15 cellular contexts compared by ENCODE assay signal in the genomic region with DNA sequence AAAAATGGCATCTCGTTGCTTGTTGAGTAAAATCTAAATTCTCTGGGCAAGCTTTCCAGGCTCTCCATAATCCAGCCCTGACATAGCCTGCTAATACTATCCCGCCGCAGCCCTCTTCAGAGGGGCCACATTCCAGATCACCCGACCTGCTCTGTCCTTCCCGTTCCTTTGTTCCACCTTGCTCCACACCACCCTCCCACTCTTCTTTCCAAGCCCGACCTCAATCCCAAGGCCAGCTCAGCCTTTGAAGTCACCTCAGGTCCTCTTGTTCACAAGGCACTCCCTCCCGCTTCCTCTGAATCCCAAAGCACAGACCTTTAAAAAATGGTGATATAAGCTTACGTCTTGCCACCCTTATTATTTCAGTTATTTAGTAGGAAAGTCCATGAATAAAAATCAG.
DNase-seq lines count a peak whose midpoint lies in the region; ATAC-seq, FAIRE-seq and TF ChIP-seq lines count a peak whose summit lies in the region.
"Had no signal": no experiment of that assay in that cellular context is flagged by ENCODE, and none has a peak within 500 bp of the region (broad histone marks: within the 10 kb centered on the region; RNA-seq: fewer than 3 reads in every experiment).

No MANE protein-coding gene starts in this region.

- in situ Hi-C loops in gastrocnemius medialis (cut with MboI; ENCODE audit: low sequenced_read_pairs in 4 of 4) = loop anchor here in 2 of 4 donors (5.0 kb wide), 2 partner anchors 49 to 64 kb away; no protein-coding TSS in a partner anchor

- no peaks in the 10 kb centered on the region for H3K9me1 ChIP-seq in keratinocyte (ENCODE audit: control insufficient read depth, extremely low read depth, insufficient read depth, low read length)

- no peak for FAIRE-seq in keratinocyte (lab: Jason Lieb, UNC)

- no peaks in the 10 kb centered on the region for H4K20me1 ChIP-seq in keratinocyte (ENCODE audit: control insufficient read depth, extremely low read depth, insufficient read depth, low read length)

- no peak overlapping the region for H3K4me3 Mint-ChIP-seq in WTC11
- H3K4me3 Mint-ChIP-seq in T-helper 2 cell treated with Interferon-gamma antibody and Interleukin-4, amounts not matched to agents 5 μg/mL and 100 μg/mL, for 36 hours = no peak overlapping the region
- H3K4me3 Mint-ChIP-seq: activated CD4-positive, alpha-beta memory T cell treated with anti-CD3 and anti-CD28 coated beads, Interleukin-2, amount 10 ng/mL, durations not matched to agents 7 days and 5 days; activated naive CD8-positive, alpha-beta T cell treated with anti-CD3 and anti-CD28 coated beads, Interleukin-2, amount 10 ng/mL, durations not matched to agents 7 days and 5 days; CD8-positive, alpha-beta T cell had no signal

- TF ChIP-seq POLR2A in gastrocnemius medialis (IDR thresholded peaks at IDR 0.05) (no peak), ovary (IDR thresholded peaks at IDR 0.05) (no peak)

- peaks cover 26% of the 10 kb centered on the region for H3K4me1 Mint-ChIP-seq in WTC11
- H3K4me1 Mint-ChIP-seq in T-helper 2 cell treated with Interferon-gamma antibody and Interleukin-4, amounts not matched to agents 5 μg/mL and 100 μg/mL, for 36 hours (ENCODE audit: low read depth) = no peaks in the 10 kb centered on the region
- H3K4me1 Mint-ChIP-seq: activated CD4-positive, alpha-beta memory T cell treated with anti-CD3 and anti-CD28 coated beads, Interleukin-2, amount 10 ng/mL, durations not matched to agents 7 days and 5 days; activated naive CD8-positive, alpha-beta T cell treated with anti-CD3 and anti-CD28 coated beads, Interleukin-2, amount 10 ng/mL, durations not matched to agents 7 days and 5 days had no signal

- H3K27ac ChIP-seq in C4-2B (peak overlapping the region; percentile 89), keratinocyte (ENCODE audit: control insufficient read depth, insufficient read depth, low read length) (peak overlapping the region; percentile 77), gastrocnemius medialis (peak overlapping the region; percentile 90 to 98 (median 95)), ovary (peak overlapping the region in 1 of 2 donors; percentile 0)

- DNase-seq in WTC11 (ENCODE audit: low spot score) (no peak), keratinocyte (ENCODE audit: low read depth, low spot score) (no peak), gastrocnemius medialis (peak in 1 of 2 donors; percentile 56), ovary (no peak), A172 (ENCODE audit: low spot score) (no peak)
- DNase-seq in T-helper 2 cell treated with Interferon-gamma antibody and Interleukin-4, amounts not matched to agents 5 μg/mL and 100 μg/mL, for 36 hours (ENCODE audit: low spot score) = no peak
- DNase-seq: activated CD4-positive, alpha-beta memory T cell treated with anti-CD3 and anti-CD28 coated beads, Interleukin-2, amount 10 ng/mL, durations not matched to agents 7 days and 5 days; activated naive CD8-positive, alpha-beta T cell treated with anti-CD3 and anti-CD28 coated beads, Interleukin-2, amount 10 ng/mL, durations not matched to agents 7 days and 5 days; CD8-positive, alpha-beta T cell; effector CD4-positive, alpha-beta T cell; NCI-H774; substantia nigra; T-helper 1 cell had no signal

- 49 to 59% (median 58%) methylated on average over 8 of the region's 8 CpGs for WGBS in ovary, 3 donors

- H3K4me3 ChIP-seq in keratinocyte (ENCODE audit: control insufficient read depth in 2 of 3, extremely low read depth in 1 of 3, insufficient read depth in 2 of 3, low read depth in 1 of 3, low read length in 3 of 3) = no peak overlapping the region
- no peak overlapping the region for H3K4me3 ChIP-seq in gastrocnemius medialis
- no peak overlapping the region for H3K4me3 ChIP-seq in ovary

- intact Hi-C loops in gastrocnemius medialis (cut with DNase I; ENCODE audit: low total_unique reads) = loop anchor here (10.0 kb wide), 2 partner anchors 617 to 687 kb away; no protein-coding TSS in a partner anchor
- intact Hi-C loops in ovary (cut with DNase I) = loop anchor here in 1 of 4 donors (10.0 kb wide), 1 partner anchor 347 kb away; a partner anchor contains a TSS

- peak overlapping the region; percentile 63 for H2AFZ ChIP-seq in keratinocyte (ENCODE audit: control insufficient read depth, low read length)

- no peak for TF ChIP-seq EP300 in ovary (IDR thresholded peaks at IDR 0.05)

- no peaks in the 10 kb centered on the region for H3K36me3 Mint-ChIP-seq in WTC11
- no peaks in the 10 kb centered on the region for H3K36me3 Mint-ChIP-seq in T-helper 2 cell treated with Interferon-gamma antibody and Interleukin-4, amounts not matched to agents 5 μg/mL and 100 μg/mL, for 36 hours (ENCODE audit: low read depth)
- H3K36me3 Mint-ChIP-seq: activated naive CD8-positive, alpha-beta T cell treated with anti-CD3 and anti-CD28 coated beads, Interleukin-2, amount 10 ng/mL, durations not matched to agents 7 days and 5 days; CD8-positive, alpha-beta T cell had no signal

- POLR2A ChIA-PET in WTC11 (lab: Charles Lee) = interaction anchor here (0.7 kb wide), 1 partner anchor 419 kb away, joined by 8 read pairs; no protein-coding TSS in a partner anchor

- peaks cover 2% of the 10 kb centered on the region for H3K27me3 ChIP-seq in keratinocyte (ENCODE audit: control insufficient read depth, extremely low read depth, insufficient read depth, low read length)
- H3K27me3 ChIP-seq in gastrocnemius medialis = no peaks in the 10 kb centered on the region
- H3K27me3 ChIP-seq in ovary = no peaks in the 10 kb centered on the region

- TF ChIP-seq CTCF in C4-2B (conservative IDR thresholded peaks at IDR 0.05) (no peak), WTC11 (IDR thresholded peaks at IDR 0.05) (no peak), keratinocyte (optimal IDR thresholded peaks at IDR 0.05 in 1 of 3, IDR thresholded peaks at IDR 0.05 in 1 of 3, conservative IDR thresholded peaks at IDR 0.05 in 1 of 3; ENCODE audit: extremely low read depth in 1 of 3, insufficient read depth in 2 of 3, low read length in 3 of 3) (no peak), gastrocnemius medialis (IDR thresholded peaks at IDR 0.05 in 4 of 5, conservative IDR thresholded peaks at IDR 0.05 in 1 of 5) (no peak), ovary (IDR thresholded peaks at IDR 0.05) (no peak)

- no peak overlapping the region for H3K4me2 ChIP-seq in keratinocyte (ENCODE audit: control insufficient read depth, extremely low read depth, insufficient read depth, low read depth, low read length)

- peak overlapping the region; percentile 37 for H3K9ac ChIP-seq in keratinocyte (ENCODE audit: control insufficient read depth, extremely low read depth, insufficient read depth, low read length)

- dilution Hi-C loops in keratinocyte (cut with MboI; ENCODE audit: extremely low pct_ligation_motif_present, low sequenced_read_pairs) = no loop called here

- no peaks in the 10 kb centered on the region for H3K9me3 Mint-ChIP-seq in WTC11
- H3K9me3 Mint-ChIP-seq in T-helper 2 cell treated with Interferon-gamma antibody and Interleukin-4, amounts not matched to agents 5 μg/mL and 100 μg/mL, for 36 hours = no peaks in the 10 kb centered on the region
- H3K9me3 Mint-ChIP-seq: activated CD4-positive, alpha-beta memory T cell treated with anti-CD3 and anti-CD28 coated beads, Interleukin-2, amount 10 ng/mL, durations not matched to agents 7 days and 5 days; activated naive CD8-positive, alpha-beta T cell treated with anti-CD3 and anti-CD28 coated beads, Interleukin-2, amount 10 ng/mL, durations not matched to agents 7 days and 5 days; CD8-positive, alpha-beta T cell had no signal

- H3K27ac Mint-ChIP-seq in WTC11 = peak overlapping the region; percentile 29; the same call in 1 of the 2 replicates
- H3K27ac Mint-ChIP-seq in T-helper 2 cell treated with Interferon-gamma antibody and Interleukin-4, amounts not matched to agents 5 μg/mL and 100 μg/mL, for 36 hours = no peak overlapping the region
- H3K27ac Mint-ChIP-seq: activated CD4-positive, alpha-beta memory T cell treated with anti-CD3 and anti-CD28 coated beads, Interleukin-2, amount 10 ng/mL, durations not matched to agents 7 days and 5 days; activated naive CD8-positive, alpha-beta T cell treated with anti-CD3 and anti-CD28 coated beads, Interleukin-2, amount 10 ng/mL, durations not matched to agents 7 days and 5 days; CD8-positive, alpha-beta T cell had no signal

- ATAC-seq in WTC11 (no peak), gastrocnemius medialis (no peak), SK-N-SH treated with all-trans-retinoic acid at 6 μM for 48 hours (no peak)
- ATAC-seq: CD8-positive, alpha-beta T cell had no signal

- CTCF ChIA-PET in WTC11 (lab: Charles Lee) = interaction anchor here (0.6 to 0.8 kb wide), 2 partner anchors 12 to 21 kb away, joined by 3 read pairs; no protein-coding TSS in a partner anchor

- H3K9me3 ChIP-seq in keratinocyte (ENCODE audit: control insufficient read depth, low read depth, low read length) (no peaks in the 10 kb centered on the region), gastrocnemius medialis (no peaks in the 10 kb centered on the region), ovary (no peaks in the 10 kb centered on the region)

- H3K4me1 ChIP-seq in keratinocyte (ENCODE audit: control insufficient read depth, extremely low read depth, insufficient read depth, low read length) = peaks cover 29% of the 10 kb centered on the region
- H3K4me1 ChIP-seq in gastrocnemius medialis = peaks cover 31 to 42% of the 10 kb centered on the region in 2 donors
- H3K4me1 ChIP-seq in ovary (ENCODE audit: insufficient read depth) = peaks cover 8% of the 10 kb centered on the region

- H3K27me3 Mint-ChIP-seq in WTC11 (ENCODE audit: low read depth) = no peaks in the 10 kb centered on the region
- H3K27me3 Mint-ChIP-seq in T-helper 2 cell treated with Interferon-gamma antibody and Interleukin-4, amounts not matched to agents 5 μg/mL and 100 μg/mL, for 36 hours (ENCODE audit: low read depth) = peaks cover 16% of the 10 kb centered on the region

- H3K36me3 ChIP-seq in keratinocyte (ENCODE audit: control insufficient read depth in 2 of 2, extremely low read depth in 1 of 2, insufficient read depth in 2 of 2, low read length in 2 of 2) (no peaks in the 10 kb centered on the region), gastrocnemius medialis (no peaks in the 10 kb centered on the region), ovary (no peaks in the 10 kb centered on the region)

- H3K79me2 ChIP-seq in keratinocyte (ENCODE audit: control insufficient read depth, insufficient read depth, low read length) = no peaks in the 10 kb centered on the region

TF ChIP-seq in WTC11, 78 proteins besides CTCF, POLR2A, EP300 and RAD21 (continues in another document):
- no peak for TF ChIP-seq IRF2 (CRISPR knock-in tag; IDR thresholded peaks at IDR 0.05; ENCODE audit: borderline replicate concordance, low read depth)
- TF ChIP-seq ZNF121 (CRISPR knock-in tag; IDR thresholded peaks at IDR 0.05) = no peak
- TF ChIP-seq ZNF423 (CRISPR knock-in tag; IDR thresholded peaks at IDR 0.05) = no peak

TF ChIP-seq in SK-N-SH treated with all-trans-retinoic acid at 6 μM for 48 hours, 23 proteins besides CTCF, POLR2A, EP300 and RAD21 (continues in another document):
- no peak for TF ChIP-seq TOX (CRISPR knock-in tag; IDR thresholded peaks at IDR 0.05; ENCODE audit: borderline replicate concordance)
- TF ChIP-seq ZNF70 (CRISPR knock-in tag; IDR thresholded peaks at IDR 0.05) = no peak
- TF ChIP-seq ZFP3 (CRISPR knock-in tag; IDR thresholded peaks at IDR 0.05) = no peak
- no peak for TF ChIP-seq ZNF8 (CRISPR knock-in tag; IDR thresholded peaks at IDR 0.05)
